In the genomic region with DNA sequence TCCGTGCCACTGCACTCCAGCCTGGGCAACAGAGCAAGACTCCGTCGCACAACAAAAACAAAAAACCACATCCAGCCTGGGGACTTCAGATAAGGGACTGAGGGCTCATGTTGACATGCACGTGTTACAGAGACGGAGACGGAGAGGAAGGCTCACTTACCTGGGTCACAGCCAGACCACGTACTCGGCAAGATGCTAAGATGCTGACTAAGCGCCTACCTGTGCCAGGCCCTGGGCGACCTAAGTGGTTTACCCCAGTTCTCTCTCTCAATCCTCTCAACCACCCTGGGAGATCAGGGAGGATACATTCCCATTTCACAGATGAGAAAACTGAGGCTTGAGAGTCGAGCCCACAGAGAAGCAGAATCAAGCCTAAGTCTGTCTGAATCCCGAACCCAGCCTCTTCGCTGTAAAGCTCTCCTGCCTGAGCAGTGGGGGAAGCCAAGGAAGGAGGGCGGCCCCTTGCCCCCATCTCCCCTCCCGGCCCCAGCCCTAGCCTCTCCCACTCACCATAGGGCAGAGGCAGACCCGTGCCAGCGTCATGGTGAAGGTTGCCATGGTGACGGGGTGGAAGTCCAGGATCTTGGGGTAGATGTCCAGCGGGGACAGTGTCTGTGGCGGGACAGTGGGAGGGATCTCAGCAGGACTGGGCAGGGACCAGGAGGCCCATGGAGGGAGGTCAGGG, we compare ENCODE assay signal across 1 cellular context.
TF ChIP-seq lines count a peak whose summit lies in the region.

No MANE protein-coding gene starts in this region.

TF ChIP-seq in H1, 55 proteins besides CTCF, POLR2A, EP300 and RAD21:
- TF ChIP-seq MAFK (IDR thresholded peaks at IDR 0.05; ENCODE audit: low read depth, low read length) (peak; percentile 9; the same call in 1 of the 2 replicates), GABPA (IDR thresholded peaks at IDR 0.05; ENCODE audit: borderline replicate concordance, insufficient read depth, low read length) (no peak), JUND (IDR thresholded peaks at IDR 0.05; ENCODE audit: low read length) (no peak)
